Comparison of ENCODE assay signal across 9 cellular contexts in the genomic region with DNA sequence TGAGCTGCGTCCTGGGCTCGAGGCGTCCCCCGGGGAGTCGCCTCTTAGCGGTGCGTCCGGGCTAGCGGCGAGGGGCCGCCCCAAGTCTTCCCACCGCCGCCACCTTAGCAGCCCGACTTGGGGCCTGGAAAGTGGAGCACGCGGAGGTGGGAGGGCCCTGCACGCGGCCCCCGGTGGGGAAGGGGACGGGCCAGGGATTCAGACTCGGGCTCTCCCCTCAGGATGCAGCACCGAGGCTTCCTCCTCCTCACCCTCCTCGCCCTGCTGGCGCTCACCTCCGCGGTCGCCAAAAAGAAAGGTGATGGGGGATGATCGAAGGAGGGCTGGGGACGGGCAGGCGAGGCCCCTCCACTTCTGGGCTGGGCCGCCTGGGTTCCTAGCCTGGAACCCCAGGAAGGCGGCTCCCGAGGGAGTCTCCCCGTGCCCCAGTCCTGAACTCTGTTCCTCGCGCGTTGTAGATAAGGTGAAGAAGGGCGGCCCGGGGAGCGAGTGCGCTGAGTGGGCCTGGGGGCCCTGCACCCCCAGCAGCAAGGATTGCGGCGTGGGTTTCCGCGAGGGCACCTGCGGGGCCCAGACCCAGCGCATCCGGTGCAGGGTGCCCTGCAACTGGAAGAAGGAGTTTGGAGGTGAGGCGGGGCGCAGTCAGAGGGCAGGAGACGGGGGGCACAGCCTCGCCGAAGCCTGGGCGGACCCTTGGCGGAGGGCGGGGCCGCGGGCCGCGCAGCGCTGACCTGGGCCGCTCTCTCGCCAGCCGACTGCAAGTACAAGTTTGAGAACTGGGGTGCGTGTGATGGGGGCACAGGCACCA. TPM values are rescaled to one million over a fixed set of nuclear protein-coding genes. Genes with fewer than 3 reads are reported as not detected.
DNase-seq lines count a peak whose midpoint lies in the region; ATAC-seq, FAIRE-seq and TF ChIP-seq lines count a peak whose summit lies in the region.
"Had no signal": no experiment of that assay in that cellular context is flagged by ENCODE, and none has a peak within 500 bp of the region (broad histone marks: within the 10 kb centered on the region; RNA-seq: fewer than 3 reads in every experiment).

No MANE protein-coding gene starts in this region.

- ATAC-seq in HCT116, result peak; percentile 18
- peak; percentile 1 for ATAC-seq in left lung
- no peak for ATAC-seq in thoracic aorta (ENCODE audit: insufficient number of reproducible peaks, low FRiP score, low read depth)

- no peak for TF ChIP-seq POLR2A in HCT116 (IDR thresholded peaks at IDR 0.05; ENCODE audit: borderline replicate concordance, extremely low read depth, insufficient read depth, insufficient read length)

- TF ChIP-seq CTCF in C4-2B (conservative IDR thresholded peaks at IDR 0.05) (no peak), HCT116 (IDR thresholded peaks at IDR 0.05 in 2 of 3, conservative IDR thresholded peaks at IDR 0.05 in 1 of 3; ENCODE audit: borderline replicate concordance in 1 of 3, insufficient read depth in 1 of 3, low read depth in 2 of 3, low read length in 2 of 3) (no peak), left lung (IDR thresholded peaks at IDR 0.05) (no peak), thoracic aorta (IDR thresholded peaks at IDR 0.05) (no peak)

- FAIRE-seq in GM19239 (lab: Jason Lieb, UNC), result no peak

- peaks cover 28 to 68% of the 10 kb centered on the region in 2 experiments for H3K4me1 ChIP-seq in HCT116 (ENCODE audit: control insufficient read depth in 1 of 2, insufficient read depth in 2 of 2, low read length in 2 of 2)
- peaks cover 5 to 41% of the 10 kb centered on the region in 2 donors for H3K4me1 ChIP-seq in left lung
- peaks cover 9 to 11% of the 10 kb centered on the region in 2 donors for H3K4me1 ChIP-seq in thoracic aorta (ENCODE audit: control insufficient read depth in 1 of 2, low read depth in 2 of 2)

- no peaks in the 10 kb centered on the region for H3K9me2 ChIP-seq in HCT116 (ENCODE audit: insufficient read depth)

- H3K27ac ChIP-seq in C4-2B (peak overlapping the region; percentile 41), HCT116 (ENCODE audit: low read depth, low read length) (peak overlapping the region; percentile 80), left lung (no peak overlapping the region), thoracic aorta (no peak overlapping the region)

- DNase-seq in HCT116 (ENCODE audit: low read depth, low spot score), result no peak
- DNase-seq in left lung, result no peak
- no peak for DNase-seq in thoracic aorta (ENCODE audit: low spot score)
- DNase-seq in HPDE6-E6E7 (ENCODE audit: extremely low spot score), result no peak
- DNase-seq in GM19239 (ENCODE audit: insufficient read length, low spot score), result no peak
- no peak for DNase-seq in COR-L47 (lab: John Stamatoyannopoulos, UW)

- no peaks in the 10 kb centered on the region for H3K9me3 Mint-ChIP-seq in activated naive CD4-positive, alpha-beta T cell treated with anti-CD3 and anti-CD28 coated beads, Interleukin-2, amount 50 U/mL, for 24 hours

- POLR2A ChIA-PET in HCT116 (lab: Charles Lee), result no interaction called here

- H3K9ac ChIP-seq in HCT116 (ENCODE audit: low read length), result peak overlapping the region; percentile 91

- RAD21 ChIA-PET in HCT116 (lab: Charles Lee; ENCODE audit: low non-redundant PET in 1 of 2, low total read pairs in 2 of 2, uncharacterized antibody in 2 of 2, unreplicated experiment in 2 of 2), result no interaction called here

- no peak for TF ChIP-seq RAD21 in HCT116 (IDR thresholded peaks at IDR 0.05; ENCODE audit: low read depth)

- H3K27me3 ChIP-seq in HCT116 (ENCODE audit: insufficient read depth, low read length), result no peaks in the 10 kb centered on the region
- H3K27me3 ChIP-seq in left lung, result peaks cover 0 to 51% of the 10 kb centered on the region in 2 donors
- no peaks in the 10 kb centered on the region for H3K27me3 ChIP-seq in thoracic aorta (replicated peaks; ENCODE audit: insufficient read depth)

- CTCF ChIA-PET in HCT116 (lab: Charles Lee), result interaction anchor here (1.1 to 1.6 kb wide), 6 partner anchors 10 to 535 kb away, joined by 3 to 13 read pairs (median 6); partner anchors contain the start of genes CHRM4 and CRY2

- peaks cover 16% of the 10 kb centered on the region for H3K27me3 Mint-ChIP-seq in activated naive CD4-positive, alpha-beta T cell treated with anti-CD3 and anti-CD28 coated beads, Interleukin-2, amount 50 U/mL, for 24 hours

- H3K4me3 Mint-ChIP-seq in activated naive CD4-positive, alpha-beta T cell treated with anti-CD3 and anti-CD28 coated beads, Interleukin-2, amount 50 U/mL, for 24 hours, result peak overlapping the region; percentile 73

- no peaks in the 10 kb centered on the region for H3K9me3 ChIP-seq in HCT116 (ENCODE audit: control insufficient read depth in 1 of 2, insufficient read depth in 1 of 2, low read depth in 1 of 2, low read length in 2 of 2)
- H3K9me3 ChIP-seq in left lung, result no peaks in the 10 kb centered on the region
- H3K9me3 ChIP-seq in thoracic aorta, result no peaks in the 10 kb centered on the region

- peaks cover 12% of the 10 kb centered on the region; the same call in 1 of the 2 replicates for H3K79me2 ChIP-seq in HCT116 (ENCODE audit: insufficient read depth, low read length)

- H3K36me3 ChIP-seq in HCT116 (ENCODE audit: control insufficient read depth in 1 of 2, insufficient read depth in 2 of 2, low read length in 2 of 2) (peaks cover 0 to 4% of the 10 kb centered on the region in 2 experiments; a peak in 1 of 4 replicates), left lung (peaks cover 0 to 19% of the 10 kb centered on the region in 2 donors), thoracic aorta (no peaks in the 10 kb centered on the region)

- peak overlapping the region; percentile 85 for H3K4me2 ChIP-seq in HCT116 (ENCODE audit: low read length)

- BruUV-seq in HCT116 (replicated peaks; lab: Mats Ljungman, UMichigan), result TSS peak; percentile 86

- H3K36me3 Mint-ChIP-seq in activated naive CD4-positive, alpha-beta T cell treated with anti-CD3 and anti-CD28 coated beads, Interleukin-2, amount 50 U/mL, for 24 hours, result peaks cover 2% of the 10 kb centered on the region

- peaks cover 12% of the 10 kb centered on the region for H3K4me1 Mint-ChIP-seq in activated naive CD4-positive, alpha-beta T cell treated with anti-CD3 and anti-CD28 coated beads, Interleukin-2, amount 50 U/mL, for 24 hours

- H3K27ac Mint-ChIP-seq in activated naive CD4-positive, alpha-beta T cell treated with anti-CD3 and anti-CD28 coated beads, Interleukin-2, amount 50 U/mL, for 24 hours, result peak overlapping the region; percentile 23

- no peaks in the 10 kb centered on the region for H4K20me1 ChIP-seq in HCT116 (ENCODE audit: insufficient read depth)

- peak overlapping the region; percentile 73 to 85 for H3K4me3 ChIP-seq in HCT116 (replicated peaks in 1 of 2; ENCODE audit: low read depth in 1 of 2, low read length in 2 of 2)
- peak overlapping the region; percentile 67 to 70 for H3K4me3 ChIP-seq in left lung
- H3K4me3 ChIP-seq in thoracic aorta, result peak overlapping the region; percentile 93

- no peak overlapping the region for H2AFZ ChIP-seq in HCT116 (ENCODE audit: low read depth, low read length, poor library complexity, severe bottlenecking)

- intact Hi-C loops in HCT116 (cut with micrococcal nuclease), result loop anchor here (10.0 kb wide), 2 partner anchors 233 to 423 kb away; partner anchors contain the start of genes ATG13 and HARBI1
- intact Hi-C loops in left lung (cut with DNase I), result no loop called here

TF ChIP-seq in HCT116, 20 proteins besides CTCF, POLR2A, EP300 and RAD21:
- TF ChIP-seq ZFX (IDR thresholded peaks at IDR 0.05) (peak; percentile 75), ZNF274 (IDR thresholded peaks at IDR 0.05; ENCODE audit: low read depth, low read length) (no peak), SIN3A (IDR thresholded peaks at IDR 0.05; ENCODE audit: low read depth) (no peak), YY1 (IDR thresholded peaks at IDR 0.05; ENCODE audit: extremely low read depth, insufficient replicate concordance, low read depth, low read length) (no peak), FOSL1 (IDR thresholded peaks at IDR 0.05; ENCODE audit: low read depth) (no peak), POLR2AphosphoS5 (IDR thresholded peaks at IDR 0.05; ENCODE audit: low read depth, low read length) (peak; percentile 34; the same call in 1 of the 2 replicates), EZH2 (IDR thresholded peaks at IDR 0.05) (no peak), SP1 (IDR thresholded peaks at IDR 0.05; ENCODE audit: low read depth) (no peak), CEBPB (IDR thresholded peaks at IDR 0.05; ENCODE audit: low read depth) (no peak), TCF7L2 (IDR thresholded peaks at IDR 0.05; ENCODE audit: borderline replicate concordance, extremely low read depth, insufficient read depth, insufficient read length) (peak; percentile 23), CBX3 (IDR thresholded peaks at IDR 0.05; ENCODE audit: low read depth) (no peak), JUND (IDR thresholded peaks at IDR 0.05) (no peak)

RNA-seq across cellular contexts. Expression of gene MDK, which starts 0.6 kb away (rescaled TPM):
- total RNA-seq in HCT116 (2021; ENCODE audit: unreplicated experiment), result 286 TPM
- 442 and 447 TPM in 2 replicates for polyA plus RNA-seq in HCT116 (2012)
- 100 to 1,000 TPM in 1 of 2 donors, 10 to 100 TPM in 1; 15.4 to 121 TPM for total RNA-seq in left lung
- total RNA-seq in thoracic aorta, result 10 to 100 TPM; 13.5 to 21.0 TPM

RNA-seq across cellular contexts. Expression of gene CHRM4, which starts 9.5 kb away (rescaled TPM):
- total RNA-seq in HCT116 (2021; ENCODE audit: unreplicated experiment) (1.1 TPM), left lung (not detected), thoracic aorta (1 to 10 TPM in 1 of 2 donors, not detected in 1; 1.8 TPM)
- polyA plus RNA-seq in HCT116 (2012), result 2.5 and 2.9 TPM in 2 replicates
- total RNA-seq: NCI-H460 had no signal

RNA-seq across cellular contexts. Expression of gene DGKZ, which starts 34.8 kb away (rescaled TPM):
- 70.2 TPM for total RNA-seq in HCT116 (2021; ENCODE audit: unreplicated experiment)
- polyA plus RNA-seq in HCT116 (2012), result 67.3 and 69.5 TPM in 2 replicates
- total RNA-seq in left lung, result 10 to 100 TPM; 40.5 to 65.1 TPM
- 10 to 100 TPM; 40.6 to 68.2 TPM for total RNA-seq in thoracic aorta

Comparison
In these comparisons a context has a peak if more than half of its experiments do, and no peak if none do; other contexts are left out.
1. H3K27ac ChIP-seq: peak in C4-2B (single experiment) and HCT116 (single experiment); none in left lung (0 of 2) and thoracic aorta (0 of 2).
2. Peak in every context shown above with its lines, with median percentiles within 50 percentile points of each other: H3K4me3 ChIP-seq.